In genomic region chr12:116693259-116694227, GRCh38 we compare ENCODE assay signal across 7 cellular contexts. TPM values are rescaled to one million over a fixed set of nuclear protein-coding genes. Genes with fewer than 3 reads are reported as not detected.
DNase-seq lines count a peak whose midpoint lies in the region; ATAC-seq and TF ChIP-seq lines count a peak whose summit lies in the region.

No MANE protein-coding gene starts in this region.

- H3K27me3 ChIP-seq in SU-DHL-6 (ENCODE audit: low read length), result no peaks in the 10 kb centered on the region
- H3K27me3 ChIP-seq in iPS-15b (ENCODE audit: control insufficient read depth, insufficient read depth, low read length), result peaks cover 16% of the 10 kb centered on the region
- H3K27me3 ChIP-seq in gastroesophageal sphincter, result peaks cover 67% of the 10 kb centered on the region

- no peak overlapping the region for H2AFZ ChIP-seq in SU-DHL-6 (ENCODE audit: low read depth, low read length, severe bottlenecking)

- H3K4me3 ChIP-seq in SU-DHL-6 (ENCODE audit: insufficient read depth, low read length, poor library complexity, severe bottlenecking) (no peak overlapping the region), iPS-15b (ENCODE audit: low read depth, low read length) (peak overlapping the region; percentile 55), gastroesophageal sphincter (peak overlapping the region in 1 of 2 donors; percentile 29)

- peak overlapping the region; percentile 26 for H3K4me2 ChIP-seq in SU-DHL-6 (ENCODE audit: low read depth, low read length, poor library complexity, severe bottlenecking)

- no peak for TF ChIP-seq EP300 in gastroesophageal sphincter (IDR thresholded peaks at IDR 0.05)

- no peaks in the 10 kb centered on the region for H3K79me2 ChIP-seq in SU-DHL-6 (ENCODE audit: insufficient read depth, low read length)

- H3K27ac ChIP-seq in SU-DHL-6 (ENCODE audit: low read depth, low read length), result no peak overlapping the region
- H3K27ac ChIP-seq in gastroesophageal sphincter, result no peak overlapping the region

- H3K4me1 ChIP-seq in iPS-15b (ENCODE audit: control insufficient read depth, insufficient read depth, low read length), result peaks cover 8% of the 10 kb centered on the region
- H3K4me1 ChIP-seq in gastroesophageal sphincter, result peaks cover 0 to 14% (median 0%) of the 10 kb centered on the region in 3 donors

- TF ChIP-seq POLR2A in gastroesophageal sphincter (IDR thresholded peaks at IDR 0.05), result no peak

- WGBS in gastroesophageal sphincter (ENCODE audit: low coverage in 1 of 2), 2 donors, result 22 to 30% methylated on average over 8 to 10 of the region's 34 CpGs

- H3K9me3 ChIP-seq in SU-DHL-6 (ENCODE audit: insufficient read depth, low read length) (no peaks in the 10 kb centered on the region), iPS-15b (ENCODE audit: control insufficient read depth, insufficient read depth, low read length) (no peaks in the 10 kb centered on the region), gastroesophageal sphincter (no peaks in the 10 kb centered on the region)

- no peak for ATAC-seq in gastroesophageal sphincter
- no peak for ATAC-seq in GM21723 (IDR thresholded peaks at IDR 0.05; ENCODE audit: unreplicated experiment)
- no peak for ATAC-seq in HG03565 (IDR thresholded peaks at IDR 0.05; ENCODE audit: unreplicated experiment)

- H3K9ac ChIP-seq in SU-DHL-6 (ENCODE audit: low read length) (no peak overlapping the region), iPS-15b (ENCODE audit: low read depth, low read length) (peak overlapping the region; percentile 47)

- H3K36me3 ChIP-seq in SU-DHL-6 (ENCODE audit: low read length) (no peaks in the 10 kb centered on the region), iPS-15b (ENCODE audit: control insufficient read depth, insufficient read depth, low read length) (no peaks in the 10 kb centered on the region), gastroesophageal sphincter (no peaks in the 10 kb centered on the region)

- peak; percentile 77 for DNase-seq in NCI-H1436 (lab: John Stamatoyannopoulos, UW)
- DNase-seq in superior temporal gyrus (ENCODE audit: extremely low spot score), result peak; percentile 11

- H3F3A ChIP-seq in SU-DHL-6 (ENCODE audit: insufficient read depth), result no peaks in the 10 kb centered on the region

- H3K9me2 ChIP-seq in SU-DHL-6 (replicated peaks; ENCODE audit: insufficient read depth, low read length), result no peaks in the 10 kb centered on the region

- H4K20me1 ChIP-seq in SU-DHL-6 (ENCODE audit: low read depth, low read length), result no peaks in the 10 kb centered on the region

- TF ChIP-seq CTCF in SU-DHL-6 (IDR thresholded peaks at IDR 0.05; ENCODE audit: insufficient read depth, low read length, poor library complexity, severe bottlenecking) (no peak), gastroesophageal sphincter (IDR thresholded peaks at IDR 0.05) (no peak)

RNA-seq across cellular contexts. Expression of gene SPRING1, which starts 44.3 kb away (rescaled TPM):
- 10 to 100 TPM in 3 of 4 donors, 1 to 10 TPM in 1; 5.8 to 18.7 (median 13.4) TPM for total RNA-seq in gastroesophageal sphincter

RNA-seq across cellular contexts. Expression of gene RNFT2, which starts 44.6 kb away (rescaled TPM):
- under 1 TPM in 2 of 4 donors, not detected in 2; 0.31 to 0.54 TPM for total RNA-seq in gastroesophageal sphincter
